1 cellular context compared by ENCODE assay signal in genomic region chr17:3695723-3696411, GRCh38.
TF ChIP-seq lines count a peak whose summit lies in the region.

Gene P2RX5 (minus strand): TSS chr17:3696155. CDS start chr17:3696005, 150 bp downstream.

TF ChIP-seq in HepG2, 621 proteins besides CTCF, POLR2A, EP300 and RAD21 (continues in another document):
- TF ChIP-seq POGK (CRISPR knock-in tag; conservative IDR thresholded peaks at IDR 0.05) (no peak), REST (IDR thresholded peaks at IDR 0.05; ENCODE audit: borderline replicate concordance in 1 of 2, low read depth in 1 of 2, low read length in 2 of 2) (peak; percentile 37 to 88), TRIM24 (CRISPR knock-in tag; IDR thresholded peaks at IDR 0.05) (no peak), FOXM1 (CRISPR knock-in tag; IDR thresholded peaks at IDR 0.05) (no peak), KMT2A (CRISPR knock-in tag; IDR thresholded peaks at IDR 0.05) (no peak), JDP2 (CRISPR knock-in tag; IDR thresholded peaks at IDR 0.05; ENCODE audit: borderline replicate concordance) (no peak), ZNF281 (CRISPR knock-in tag; IDR thresholded peaks at IDR 0.05; ENCODE audit: borderline replicate concordance) (peak; percentile 46; the same call in 1 of the 2 replicates), MED8 (CRISPR knock-in tag; IDR thresholded peaks at IDR 0.05; ENCODE audit: insufficient replicate concordance) (no peak), IRX3 (CRISPR knock-in tag; IDR thresholded peaks at IDR 0.05; ENCODE audit: borderline replicate concordance, low read depth) (no peak), ZBTB25 (CRISPR knock-in tag; IDR thresholded peaks at IDR 0.05) (no peak), ARID3A (IDR thresholded peaks at IDR 0.05; ENCODE audit: low read depth, low read length) (no peak), ZNF572 (CRISPR knock-in tag; IDR thresholded peaks at IDR 0.05) (no peak), ZNF598 (CRISPR knock-in tag; IDR thresholded peaks at IDR 0.05; ENCODE audit: borderline replicate concordance) (no peak), ZNF138 (CRISPR knock-in tag; IDR thresholded peaks at IDR 0.05; ENCODE audit: low read depth) (no peak), DBP (CRISPR knock-in tag; IDR thresholded peaks at IDR 0.05; ENCODE audit: not compliant biosample characterization) (no peak), ZFYVE20 (CRISPR knock-in tag; IDR thresholded peaks at IDR 0.05; ENCODE audit: borderline replicate concordance, low read depth) (no peak), SKI (IDR thresholded peaks at IDR 0.05; ENCODE audit: partially characterized antibody) (no peak), ATF2 (CRISPR knock-in tag; IDR thresholded peaks at IDR 0.05) (no peak), HNRNPUL1 (IDR thresholded peaks at IDR 0.05; ENCODE audit: low read depth, low read length) (no peak), FOXO1 (CRISPR knock-in tag; IDR thresholded peaks at IDR 0.05) (no peak), MEIS1 (CRISPR knock-in tag; IDR thresholded peaks at IDR 0.05; ENCODE audit: borderline replicate concordance) (no peak), SAP130 (CRISPR knock-in tag; IDR thresholded peaks at IDR 0.05; ENCODE audit: low read depth) (0 out of 2 replicates have a peak, but pooled peaks have one; percentile 19), KDM2A (CRISPR knock-in tag; IDR thresholded peaks at IDR 0.05; ENCODE audit: borderline replicate concordance, low read depth) (no peak), SALL1 (CRISPR knock-in tag; IDR thresholded peaks at IDR 0.05) (peak; percentile 24; the same call in 1 of the 2 replicates), ZNF800 (CRISPR knock-in tag; IDR thresholded peaks at IDR 0.05) (peak; percentile 89; the same call in 1 of the 2 replicates), LBX2 (CRISPR knock-in tag; IDR thresholded peaks at IDR 0.05; ENCODE audit: borderline replicate concordance) (no peak), SNAPC2 (CRISPR knock-in tag; IDR thresholded peaks at IDR 0.05) (no peak), MTA3 (CRISPR knock-in tag; IDR thresholded peaks at IDR 0.05) (no peak), ZNF407 (CRISPR knock-in tag; IDR thresholded peaks at IDR 0.05; ENCODE audit: not compliant biosample characterization) (no peak), NAIF1 (CRISPR knock-in tag; IDR thresholded peaks at IDR 0.05; ENCODE audit: borderline replicate concordance) (no peak)
